ENCODE assay signal across 10 cellular contexts in the genomic region with DNA sequence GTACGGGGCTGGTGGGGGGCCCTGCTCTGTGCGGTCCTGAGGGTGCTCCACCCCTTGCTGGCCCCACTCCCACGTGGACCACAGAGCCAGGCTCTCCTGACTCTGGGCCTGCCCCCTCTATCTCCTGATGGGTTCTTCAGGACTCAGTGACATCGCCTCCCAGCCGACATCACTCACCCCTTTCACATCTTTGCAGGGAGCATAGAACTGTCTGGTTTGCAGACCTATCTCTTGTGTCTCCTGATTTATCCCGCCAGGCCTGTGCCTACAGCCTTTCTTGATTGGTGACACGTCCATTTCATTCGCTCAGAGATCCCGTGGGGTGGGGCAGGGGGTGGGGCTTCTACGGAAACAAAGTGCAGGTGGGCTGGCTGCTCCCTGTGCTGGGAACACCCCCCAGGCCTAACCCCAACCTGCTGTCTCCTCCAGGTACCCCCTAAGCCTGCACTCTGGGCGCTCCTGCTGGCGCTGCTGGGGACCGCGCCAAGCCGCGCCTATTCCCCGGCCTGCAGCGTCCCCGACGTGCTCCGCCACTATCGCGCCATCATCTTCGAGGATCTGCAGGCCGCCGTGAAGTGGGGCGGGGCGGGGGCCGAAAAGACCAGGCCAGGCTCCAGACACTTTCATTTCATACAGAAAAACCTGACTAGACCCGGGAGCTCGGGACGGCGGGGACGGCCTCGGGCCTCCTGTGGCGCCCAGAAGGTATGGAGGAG. TPM values are rescaled to one million over a fixed set of nuclear protein-coding genes. Genes with fewer than 3 reads are reported as not detected.
DNase-seq lines count a peak whose midpoint lies in the region; ATAC-seq and TF ChIP-seq lines count a peak whose summit lies in the region.
"Had no signal": no experiment of that assay in that cellular context is flagged by ENCODE, and none has a peak within 500 bp of the region (broad histone marks: within the 10 kb centered on the region; RNA-seq: fewer than 3 reads in every experiment).

No MANE protein-coding gene starts in this region.

- TF ChIP-seq CTCF in natural killer cell (IDR thresholded peaks at IDR 0.05): no peak

- CTCF ChIA-PET in activated naive CD4-positive, alpha-beta T cell treated with anti-CD3 and anti-CD28 coated beads, Interleukin-2, amount 10 ng/mL, durations not matched to agents 7 days and 5 days (lab: Charles Lee): interaction anchor here (0.8 to 4.9 kb wide), 23 partner anchors 9 to 500 kb away, joined by 3 to 89 read pairs (median 6); partner anchors contain the start of genes PRPF6, PTK6, SAMD10 and SOX18

- H3K4me3 ChIP-seq in GM08714 (ENCODE audit: low read length): peak overlapping the region; percentile 58; the same call in 1 of the 2 replicates

- peak overlapping the region; percentile 62 for H3K27ac Mint-ChIP-seq in activated naive CD4-positive, alpha-beta T cell treated with anti-CD3 and anti-CD28 coated beads, Interleukin-2, amount 10 ng/mL, durations not matched to agents 7 days and 5 days
- no peak overlapping the region for H3K27ac Mint-ChIP-seq in natural killer cell

- ATAC-seq in natural killer cell: no peak
- ATAC-seq in HG03025 (IDR thresholded peaks at IDR 0.05; ENCODE audit: low FRiP score, unreplicated experiment): no peak
- no peak for ATAC-seq in GM19324 (IDR thresholded peaks at IDR 0.05; ENCODE audit: low FRiP score, unreplicated experiment)
- ATAC-seq: sciatic nerve had no signal

- no peaks in the 10 kb centered on the region for H3K9me3 Mint-ChIP-seq in activated naive CD4-positive, alpha-beta T cell treated with anti-CD3 and anti-CD28 coated beads, Interleukin-2, amount 10 ng/mL, durations not matched to agents 7 days and 5 days
- no peaks in the 10 kb centered on the region for H3K9me3 Mint-ChIP-seq in natural killer cell

- peaks cover 35% of the 10 kb centered on the region for H3K27me3 Mint-ChIP-seq in activated naive CD4-positive, alpha-beta T cell treated with anti-CD3 and anti-CD28 coated beads, Interleukin-2, amount 10 ng/mL, durations not matched to agents 7 days and 5 days
- peaks cover 7 to 17% of the 10 kb centered on the region in 2 donors for H3K27me3 Mint-ChIP-seq in natural killer cell (ENCODE audit: low read depth in 2 of 2)

- peaks cover 68% of the 10 kb centered on the region for H3K4me1 Mint-ChIP-seq in activated naive CD4-positive, alpha-beta T cell treated with anti-CD3 and anti-CD28 coated beads, Interleukin-2, amount 10 ng/mL, durations not matched to agents 7 days and 5 days
- H3K4me1 Mint-ChIP-seq in natural killer cell: peaks cover 5 to 15% of the 10 kb centered on the region in 2 donors

- intact Hi-C loops in natural killer cell (cut with micrococcal nuclease): loop anchor here (5.0 kb wide), 1 partner anchor 125 kb away; no protein-coding TSS in a partner anchor

- DNase-seq in M059J (ENCODE audit: low read depth): peak; percentile 40
- DNase-seq in activated naive CD4-positive, alpha-beta T cell treated with anti-CD3 and anti-CD28 coated beads, Interleukin-2, amount 10 ng/mL, durations not matched to agents 7 days and 5 days: no peak
- DNase-seq in natural killer cell: no peak
- no peak for DNase-seq in activated effector memory CD4-positive, alpha-beta T cell treated with Interleukin-2 at 50 U/mL for 16 hours
- DNase-seq in 8988T: no peak

- H3K4me3 Mint-ChIP-seq in activated naive CD4-positive, alpha-beta T cell treated with anti-CD3 and anti-CD28 coated beads, Interleukin-2, amount 10 ng/mL, durations not matched to agents 7 days and 5 days: peak overlapping the region; percentile 67
- H3K4me3 Mint-ChIP-seq in natural killer cell: peak overlapping the region; percentile 68

- H3K36me3 Mint-ChIP-seq in activated naive CD4-positive, alpha-beta T cell treated with anti-CD3 and anti-CD28 coated beads, Interleukin-2, amount 10 ng/mL, durations not matched to agents 7 days and 5 days: peaks cover 18% of the 10 kb centered on the region
- H3K36me3 Mint-ChIP-seq in natural killer cell: no peaks in the 10 kb centered on the region

RNA-seq across cellular contexts. Expression of gene C20orf204, which starts 1.7 kb away (rescaled TPM):
- total RNA-seq in M059J (2014; rRNA removed; shearing (Covaris generic)): 0.02 TPM in 2 replicates
- total RNA-seq in natural killer cell: 1 to 10 TPM; 4.3 to 5.5 (median 5.3) TPM

RNA-seq across cellular contexts. Expression of gene SOX18, which starts 11.8 kb away (rescaled TPM):
- total RNA-seq in M059J (2014; rRNA removed; shearing (Covaris generic)): not detected in 2 replicates
- not detected for total RNA-seq in natural killer cell
- total RNA-seq: GM23248 had no signal

RNA-seq across cellular contexts. Expression of gene TCEA2, which starts 25.3 kb away (rescaled TPM):
- total RNA-seq in M059J (2014; rRNA removed; shearing (Covaris generic)): 21.1 and 28.7 TPM in 2 replicates
- total RNA-seq in natural killer cell: 10 to 100 TPM; 25.0 to 28.7 (median 28.5) TPM

RNA-seq across cellular contexts. Expression of gene RGS19, which starts 41.7 kb away (rescaled TPM):
- total RNA-seq in M059J (2014; rRNA removed; shearing (Covaris generic)): 23.7 and 33.6 TPM in 2 replicates
- total RNA-seq in natural killer cell: 10 to 100 TPM; 61.9 to 76.4 (median 68.2) TPM

RNA-seq across cellular contexts. Expression of gene OPRL1, which starts 42.2 kb away (rescaled TPM):
- total RNA-seq in M059J (2014; rRNA removed; shearing (Covaris generic)): 0.59 TPM in 1 of 2 replicates, not detected in the other
- 1 to 10 TPM; 1.2 to 2.2 (median 1.4) TPM for total RNA-seq in natural killer cell
